ENCODE assay signal across 25 cellular contexts in the genomic region with DNA sequence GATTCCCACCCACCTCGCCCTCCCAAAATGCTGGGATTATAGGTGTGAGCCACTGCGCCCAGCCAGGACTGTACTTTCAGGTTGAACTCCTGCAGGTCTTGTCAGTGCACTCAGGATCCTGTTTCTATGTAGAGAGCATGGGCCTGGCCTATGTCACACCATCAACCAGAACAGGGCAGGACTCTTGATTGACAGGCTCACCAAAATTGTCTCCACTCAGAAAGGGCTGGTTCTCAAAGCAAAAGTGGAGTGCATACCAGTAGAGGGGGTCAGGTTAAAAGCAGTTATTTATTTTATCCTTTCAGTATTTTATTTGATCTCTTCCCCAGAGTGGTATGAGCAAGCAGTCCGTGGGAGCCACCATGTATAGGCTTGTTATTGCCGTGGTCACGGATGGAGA. TPM values are rescaled to one million over a fixed set of nuclear protein-coding genes. Genes with fewer than 3 reads are reported as not detected.
A peak's percentile ranks its signal among the peaks of the same experiment; 100 is the strongest.
DNase-seq lines count a peak whose midpoint lies in the region; ATAC-seq and TF ChIP-seq lines count a peak whose summit lies in the region.
"Had no signal": no experiment of that assay in that cellular context is flagged by ENCODE, and none has a peak within 500 bp of the region (broad histone marks: within the 10 kb centered on the region; RNA-seq: fewer than 3 reads in every experiment).

No MANE protein-coding gene starts in this region.

- no peak overlapping the region for H3K4me2 ChIP-seq in PC-3 (ENCODE audit: low read length)
- H3K4me2 ChIP-seq: A549, BLaER1 had no signal

- no peaks in the 10 kb centered on the region for H3F3A ChIP-seq in PC-3 (ENCODE audit: low read length, unreplicated experiment)

- H2AFZ ChIP-seq in PC-3 (ENCODE audit: low read length) = no peak overlapping the region

- H3K36me3 Mint-ChIP-seq in activated naive CD8-positive, alpha-beta T cell treated with anti-CD3 and anti-CD28 coated beads for 36 hours = no peaks in the 10 kb centered on the region
- H3K36me3 Mint-ChIP-seq: CD14-positive monocyte; CD4-positive, alpha-beta memory T cell; CD4-positive, CD25-positive, alpha-beta regulatory T cell; CD8-positive, alpha-beta memory T cell had no signal

- H3K27me3 Mint-ChIP-seq in activated naive CD8-positive, alpha-beta T cell treated with anti-CD3 and anti-CD28 coated beads for 36 hours = peaks cover 34% of the 10 kb centered on the region

- no peaks in the 10 kb centered on the region for H3K9me2 ChIP-seq in PC-3 (replicated peaks; ENCODE audit: low read length)

- no peaks in the 10 kb centered on the region for H3K36me3 ChIP-seq in HEK293 (ENCODE audit: control insufficient read depth in 2 of 2, insufficient read depth in 1 of 2, low read length in 2 of 2)
- H3K36me3 ChIP-seq in PC-3 (ENCODE audit: low read depth, low read length) = no peaks in the 10 kb centered on the region
- H3K36me3 ChIP-seq: BE2C, BLaER1 had no signal

- no peak overlapping the region for H3K4me3 ChIP-seq in HEK293 (ENCODE audit: low read depth, low read length)
- H3K4me3 ChIP-seq in PC-3 (ENCODE audit: low read length) = no peak overlapping the region
- H3K4me3 ChIP-seq: A549, BLaER1, GM12878 had no signal

- H3K9me3 ChIP-seq in HEK293 (ENCODE audit: control insufficient read depth, insufficient read depth, low read depth, low read length) (no peaks in the 10 kb centered on the region), PC-3 (ENCODE audit: low read length) (no peaks in the 10 kb centered on the region)
- H3K9me3 ChIP-seq: A549, BE2C, BLaER1 had no signal

- POLR2A ChIA-PET in HEK293 (lab: Yijun Ruan, JAX) (no interaction called here), PC-3 (lab: Charles Lee; ENCODE audit: unreplicated experiment) (interaction anchor here (0.7 kb wide), 1 partner anchor 49 kb away, joined by 4 read pairs; no protein-coding TSS in a partner anchor)

- CTCF ChIA-PET in HEK293 (lab: Yijun Ruan, JAX) = interaction anchor here (1.2 kb wide), 1 partner anchor 9 kb away, joined by 3 read pairs; no protein-coding TSS in a partner anchor
- CTCF ChIA-PET in PC-3 (lab: Charles Lee) = no interaction called here

- H3K27me3 ChIP-seq in PC-3 (ENCODE audit: low read length) (peaks cover 5% of the 10 kb centered on the region; the same call in 1 of the 2 replicates), foreskin keratinocyte (peaks cover 55% of the 10 kb centered on the region)
- H3K27me3 ChIP-seq: BLaER1 had no signal

- peaks cover 8% of the 10 kb centered on the region for H3K4me1 Mint-ChIP-seq in activated naive CD8-positive, alpha-beta T cell treated with anti-CD3 and anti-CD28 coated beads for 36 hours

- ATAC-seq in PC-3 (peak; percentile 31), foreskin keratinocyte (peak; percentile 9)
- ATAC-seq: A549, GM12878 had no signal

- BruUV-seq in PC-3 (replicated peaks; lab: Mats Ljungman, UMichigan) = no TSS peak

- TF ChIP-seq CTCF in HEK293 (tag by site-specific recombination; IDR thresholded peaks at IDR 0.05) (no peak), PC-3 (conservative IDR thresholded peaks at IDR 0.05; ENCODE audit: low read depth, low read length) (no peak), foreskin keratinocyte (conservative IDR thresholded peaks at IDR 0.05) (peak; percentile 3)

- H3K4me3 Mint-ChIP-seq in activated naive CD8-positive, alpha-beta T cell treated with anti-CD3 and anti-CD28 coated beads for 36 hours = no peak overlapping the region
- H3K4me3 Mint-ChIP-seq: CD14-positive monocyte; CD4-positive, alpha-beta memory T cell; CD4-positive, CD25-positive, alpha-beta regulatory T cell; CD8-positive, alpha-beta memory T cell had no signal

- H3K9me3 Mint-ChIP-seq in activated naive CD8-positive, alpha-beta T cell treated with anti-CD3 and anti-CD28 coated beads for 36 hours = no peaks in the 10 kb centered on the region
- H3K9me3 Mint-ChIP-seq: CD14-positive monocyte had no signal

- no peak overlapping the region for H3K9ac ChIP-seq in PC-3 (ENCODE audit: low read length)
- H3K9ac ChIP-seq: BLaER1 had no signal

- intact Hi-C loops in PC-3 (cut with micrococcal nuclease) = no loop called here

- H3K27ac ChIP-seq in HEK293 (ENCODE audit: extremely low read depth, low read depth, low read length) = no peak overlapping the region
- H3K27ac ChIP-seq in PC-3 (ENCODE audit: low read length) = no peak overlapping the region
- no peak overlapping the region for H3K27ac ChIP-seq in foreskin keratinocyte
- H3K27ac ChIP-seq: 22Rv1, A549, BLaER1 had no signal

- no peaks in the 10 kb centered on the region for H3K4me1 ChIP-seq in HEK293 (ENCODE audit: control insufficient read depth, insufficient read depth, low read length)
- H3K4me1 ChIP-seq in PC-3 (ENCODE audit: insufficient read depth, low read length) = peaks cover 3% of the 10 kb centered on the region; the same call in 1 of the 2 replicates
- H3K4me1 ChIP-seq in foreskin keratinocyte = no peaks in the 10 kb centered on the region
- H3K4me1 ChIP-seq: A549, BE2C had no signal

- H4K20me1 ChIP-seq in PC-3 (ENCODE audit: low read length) = no peaks in the 10 kb centered on the region
- H4K20me1 ChIP-seq: BLaER1 had no signal

- H3K79me2 ChIP-seq in PC-3 (ENCODE audit: low read length) = no peaks in the 10 kb centered on the region

- DNase-seq in PC-3 (no peak), foreskin keratinocyte (no peak), GOT3 (lab: John Stamatoyannopoulos, UW) (no peak), NCI-H1930 (lab: John Stamatoyannopoulos, UW) (no peak)
- no peak for DNase-seq in activated naive CD8-positive, alpha-beta T cell treated with anti-CD3 and anti-CD28 coated beads for 36 hours
- DNase-seq: BE2C; C1 segment of cervical spinal cord; CD4-positive, alpha-beta memory T cell; CD4-positive, CD25-positive, alpha-beta regulatory T cell; CD8-positive, alpha-beta memory T cell; COR-L47; DMS 273 treated with DMSO at 0.1 percent for 48 hours; DMS153; DMS53; DMS79; DND-41; EL; GDM1 had no signal

- no peak overlapping the region for H3K27ac Mint-ChIP-seq in activated naive CD8-positive, alpha-beta T cell treated with anti-CD3 and anti-CD28 coated beads for 36 hours
- H3K27ac Mint-ChIP-seq: CD14-positive monocyte; CD4-positive, alpha-beta memory T cell; CD4-positive, CD25-positive, alpha-beta regulatory T cell; CD8-positive, alpha-beta memory T cell had no signal

TF ChIP-seq in HEK293, 187 proteins besides CTCF, POLR2A, EP300 and RAD21:
- TF ChIP-seq ZNF239 (tag by site-specific recombination; IDR thresholded peaks at IDR 0.05) (0 out of 2 replicates have a peak, but pooled peaks have one; percentile 36), SCRT2 (tag by site-specific recombination; IDR thresholded peaks at IDR 0.05) (no peak)

RNA-seq across cellular contexts. Expression of a gene that starts 27.4 kb away (rescaled TPM):
- not detected in 2 replicates for total RNA-seq in PC-3 (2014; rRNA removed)
- total RNA-seq in foreskin keratinocyte = not detected in 2 replicates
- 0.04 TPM in 1 of 2 replicates, not detected in the other for polyA plus RNA-seq in foreskin keratinocyte
- under 1 TPM in 1 of 2 experiments, not detected in 1; 0.08 TPM for total RNA-seq in activated naive CD8-positive, alpha-beta T cell treated with anti-CD3 and anti-CD28 coated beads for 36 hours
- total RNA-seq: CD4-positive, alpha-beta memory T cell; G401 had no signal
- polyA plus RNA-seq: CD14-positive monocyte; CD4-positive, alpha-beta memory T cell; CD4-positive, CD25-positive, alpha-beta regulatory T cell; CD8-positive, alpha-beta memory T cell had no signal
